ENCODE assay signal across 17 cellular contexts in the genomic region with DNA sequence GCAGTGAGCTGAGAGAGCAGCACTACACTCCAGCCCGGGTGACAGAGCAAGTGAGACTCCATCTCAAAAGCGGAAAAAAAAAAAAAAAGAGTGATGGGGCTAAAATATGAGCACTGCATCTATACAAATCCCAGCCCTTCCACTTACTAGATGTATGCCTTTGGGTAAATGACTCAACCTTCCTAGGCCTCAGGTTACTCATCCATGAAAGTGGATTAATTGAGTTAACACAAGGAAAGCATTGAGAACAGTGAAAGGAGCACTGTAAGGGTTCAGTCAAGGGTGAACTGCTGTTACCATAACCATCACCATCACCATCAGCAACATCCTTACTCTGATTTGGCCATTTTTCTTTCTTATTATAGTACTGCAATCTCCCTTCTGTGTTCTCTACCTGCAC.
DNase-seq lines count a peak whose midpoint lies in the region; ATAC-seq and TF ChIP-seq lines count a peak whose summit lies in the region.
"Had no signal": no experiment of that assay in that cellular context is flagged by ENCODE, and none has a peak within 500 bp of the region (broad histone marks: within the 10 kb centered on the region; RNA-seq: fewer than 3 reads in every experiment).

No MANE protein-coding gene starts in this region.

- TF ChIP-seq POLR2A in adrenal gland (IDR thresholded peaks at IDR 0.05) (no peak), heart left ventricle (IDR thresholded peaks at IDR 0.05) (no peak)

- H3K4me3 ChIP-seq in adrenal gland (no peak overlapping the region), heart left ventricle (no peak overlapping the region)
- H3K4me3 ChIP-seq: PC-9, SK-N-MC had no signal

- H3K9me3 ChIP-seq in adrenal gland (replicated peaks in 1 of 3) (no peaks in the 10 kb centered on the region), heart left ventricle (no peaks in the 10 kb centered on the region)

- no peak overlapping the region for H3K27ac ChIP-seq in adrenal gland
- no peak overlapping the region for H3K27ac ChIP-seq in heart left ventricle
- H3K27ac ChIP-seq: PC-9, SK-N-MC had no signal

- no peaks in the 10 kb centered on the region for H3K4me1 ChIP-seq in adrenal gland (replicated peaks in 1 of 2)
- no peaks in the 10 kb centered on the region for H3K4me1 ChIP-seq in heart left ventricle

- ATAC-seq in heart left ventricle, result no peak
- ATAC-seq in Right ventricle myocardium superior (ENCODE audit: poor library complexity), result no peak

- TF ChIP-seq CTCF in adrenal gland (IDR thresholded peaks at IDR 0.05) (no peak), heart left ventricle (IDR thresholded peaks at IDR 0.05) (no peak)

- no peaks in the 10 kb centered on the region for H3K36me3 ChIP-seq in adrenal gland (replicated peaks in 1 of 2)
- H3K36me3 ChIP-seq in heart left ventricle, result no peaks in the 10 kb centered on the region

- 80 to 90% (median 88%) methylated on average over 2 of the region's 2 CpGs for WGBS in adrenal gland, 4 donors
- WGBS in heart left ventricle, 4 donors, result 83 to 97% (median 91%) methylated on average over 2 of the region's 2 CpGs

- H3K27me3 ChIP-seq in adrenal gland (no peaks in the 10 kb centered on the region), heart left ventricle (no peaks in the 10 kb centered on the region)

- intact Hi-C loops in adrenal gland (cut with DNase I) (no loop called here), heart left ventricle (cut with DNase I) (no loop called here), Right ventricle myocardium superior (cut with DNase I) (no loop called here)

- peak; percentile 19 for DNase-seq in Daoy (ENCODE audit: low read depth)
- peak; percentile 20 for DNase-seq in RPMI7951 (ENCODE audit: low read depth)
- peak; percentile 45 for DNase-seq in iris pigment epithelial cell (ENCODE audit: low read depth)
- DNase-seq in retina, result peak; percentile 39
- DNase-seq in adrenal gland, result no peak
- no peak for DNase-seq in heart left ventricle
- no peak for DNase-seq in Right ventricle myocardium superior
- DNase-seq: Calu3; CD4-positive, CD25-positive, alpha-beta regulatory T cell; DMS79; H7; NCI-H187 treated with DMSO at 0.1 percent for 48 hours; NCI-H2171; NCI-H446; NCI-H69 had no signal

Comparison
In these comparisons a context has a peak if more than half of its experiments do, and no peak if none do; other contexts are left out.
1. DNase-seq: peak in Daoy (single experiment), RPMI7951 (single experiment), iris pigment epithelial cell (single experiment) and retina (single experiment); none in adrenal gland (0 of 7), heart left ventricle (0 of 5) and Right ventricle myocardium superior (single experiment).